Comparison of ENCODE assay signal across 1 cellular context in the genomic region with DNA sequence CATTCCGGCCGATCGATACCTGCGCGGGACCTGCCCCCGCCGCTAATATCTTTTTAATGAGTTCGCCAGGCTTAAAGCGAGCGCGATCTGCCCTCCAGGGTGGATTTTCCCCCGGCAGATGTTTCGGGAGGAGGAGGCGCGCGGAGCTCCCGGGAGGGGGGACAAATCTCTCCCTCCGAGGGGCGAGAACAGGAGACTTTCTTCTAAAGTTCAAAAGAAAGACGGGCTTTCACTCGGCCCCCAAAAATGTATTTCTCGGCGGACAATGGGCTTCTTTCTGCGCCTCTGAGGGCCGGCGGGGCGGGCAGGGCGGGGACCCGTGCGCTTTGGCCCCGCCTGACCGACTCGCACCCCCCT.
TF ChIP-seq lines count a peak whose summit lies in the region.

No MANE protein-coding gene starts in this region.

TF ChIP-seq in H1, 55 proteins besides CTCF, POLR2A, EP300 and RAD21:
- TF ChIP-seq KDM1A (IDR thresholded peaks at IDR 0.05; ENCODE audit: borderline replicate concordance, low read length) (no peak), SUZ12 (IDR thresholded peaks at IDR 0.05; ENCODE audit: low read length) (peak; percentile 57), RNF2 (IDR thresholded peaks at IDR 0.05; ENCODE audit: borderline replicate concordance, low read depth, low read length, missing control alignments, poor library complexity, severe bottlenecking) (no peak), SAP30 (IDR thresholded peaks at IDR 0.05; ENCODE audit: insufficient read depth, insufficient replicate concordance, low read length) (no peak), ASH2L (IDR thresholded peaks at IDR 0.05; ENCODE audit: low read length) (peak; percentile 0), BRCA1 (IDR thresholded peaks at IDR 0.05; ENCODE audit: low read depth, low read length) (no peak), SRF (IDR thresholded peaks at IDR 0.05; ENCODE audit: low read depth, low read length) (no peak), MAFK (IDR thresholded peaks at IDR 0.05; ENCODE audit: low read depth, low read length) (no peak), SIRT6 (IDR thresholded peaks at IDR 0.05; ENCODE audit: low read length) (no peak), CREB1 (IDR thresholded peaks at IDR 0.05) (no peak), GTF2F1 (IDR thresholded peaks at IDR 0.05; ENCODE audit: borderline replicate concordance, low read depth, low read length) (no peak), CEBPB (IDR thresholded peaks at IDR 0.05; ENCODE audit: low read depth, low read length) (no peak), CHD1 (IDR thresholded peaks at IDR 0.05; ENCODE audit: low read depth, low read length) (no peak)
- TF ChIP-seq, protein P1, sequence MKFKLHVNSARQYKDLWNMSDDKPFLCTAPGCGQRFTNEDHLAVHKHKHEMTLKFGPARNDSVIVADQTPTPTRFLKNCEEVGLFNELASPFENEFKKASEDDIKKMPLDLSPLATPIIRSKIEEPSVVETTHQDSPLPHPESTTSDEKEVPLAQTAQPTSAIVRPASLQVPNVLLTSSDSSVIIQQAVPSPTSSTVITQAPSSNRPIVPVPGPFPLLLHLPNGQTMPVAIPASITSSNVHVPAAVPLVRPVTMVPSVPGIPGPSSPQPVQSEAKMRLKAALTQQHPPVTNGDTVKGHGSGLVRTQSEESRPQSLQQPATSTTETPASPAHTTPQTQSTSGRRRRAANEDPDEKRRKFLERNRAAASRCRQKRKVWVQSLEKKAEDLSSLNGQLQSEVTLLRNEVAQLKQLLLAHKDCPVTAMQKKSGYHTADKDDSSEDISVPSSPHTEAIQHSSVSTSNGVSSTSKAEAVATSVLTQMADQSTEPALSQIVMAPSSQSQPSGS (IDR thresholded peaks at IDR 0.05; ENCODE audit: low read length): no peak
